ENCODE assay signal across 8 cellular contexts in the genomic region with DNA sequence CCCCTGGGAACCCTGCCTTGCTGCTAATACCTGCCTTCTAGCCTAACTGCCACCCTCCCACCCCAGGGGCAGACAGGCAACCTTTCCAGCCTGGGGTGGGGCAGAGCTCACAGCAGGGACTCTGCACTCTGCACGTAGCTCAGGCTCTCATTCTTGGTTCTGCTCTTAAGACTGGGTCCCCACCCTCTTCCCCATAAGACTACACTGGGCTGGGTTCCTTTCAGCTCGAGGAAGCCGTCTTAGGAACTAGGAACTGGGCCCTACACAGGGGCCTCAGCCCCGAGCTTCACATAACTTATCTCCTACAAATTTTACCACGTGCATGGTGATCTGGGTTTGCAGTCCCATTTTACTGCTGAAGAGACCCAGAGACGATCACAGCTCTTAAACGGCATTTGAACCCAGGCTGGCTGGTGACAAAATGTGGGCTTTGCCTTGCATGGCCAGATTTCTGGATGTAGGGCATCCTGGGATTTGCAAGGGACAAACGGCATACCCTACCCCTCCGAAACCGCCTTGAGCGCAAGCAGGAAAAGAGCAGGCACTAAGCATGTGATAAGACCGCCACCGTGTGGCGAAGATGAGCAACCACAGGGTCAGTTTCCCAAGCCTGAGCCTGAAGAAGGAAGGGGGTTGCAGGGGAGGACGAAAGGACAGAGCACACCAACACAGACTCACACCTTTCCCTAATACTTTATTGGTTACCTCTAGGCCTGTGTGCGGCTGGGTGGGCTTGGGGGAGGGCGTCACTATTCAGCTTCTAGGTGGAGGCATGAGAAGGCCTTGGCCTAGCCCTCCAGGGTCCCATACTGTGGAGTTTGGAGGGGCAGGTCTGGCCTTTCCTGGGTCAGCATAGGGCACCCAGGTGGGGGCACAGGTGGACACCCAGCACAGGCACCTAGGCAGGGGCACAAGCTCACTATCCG. TPM values are rescaled to one million over a fixed set of nuclear protein-coding genes. Genes with fewer than 3 reads are reported as not detected.
A peak's percentile ranks its signal among the peaks of the same experiment; 100 is the strongest.
DNase-seq lines count a peak whose midpoint lies in the region; ATAC-seq and TF ChIP-seq lines count a peak whose summit lies in the region.

No MANE protein-coding gene starts in this region.

- H3K4me3 ChIP-seq in SK-N-SH (ENCODE audit: low read depth in 2 of 2, low read length in 1 of 2): peak overlapping the region in 1 of 2 experiments; percentile 38; a peak in 1 of 4 replicates
- no peak overlapping the region for H3K4me3 ChIP-seq in parathyroid adenoma (ENCODE audit: low read depth, low read length)

- TF ChIP-seq EP300 in SK-N-SH (IDR thresholded peaks at IDR 0.05; ENCODE audit: borderline replicate concordance in 1 of 2, low read depth in 1 of 2, low read length in 1 of 2): no peak

- H3K36me3 ChIP-seq in SK-N-SH (replicated peaks in 1 of 2; ENCODE audit: control insufficient read depth in 1 of 2, insufficient read depth in 2 of 2, low read length in 1 of 2) (peaks cover 8 to 10% of the 10 kb centered on the region in 2 experiments), parathyroid adenoma (ENCODE audit: control insufficient read depth, insufficient read depth, low read length) (no peaks in the 10 kb centered on the region)

- DNase-seq in Daoy (ENCODE audit: low read depth) (peak; percentile 87), NAMALWA (ENCODE audit: low spot score) (peak; percentile 89), SK-N-SH (peak; percentile 77), Right ventricle myocardium inferior (ENCODE audit: missing footprints) (peak; percentile 90)
- DNase-seq in activated naive CD8-positive, alpha-beta T cell treated with anti-CD3 and anti-CD28 coated beads for 36 hours: peak; percentile 71

- H3K27ac ChIP-seq in SK-N-SH (ENCODE audit: low read depth in 2 of 2, low read length in 1 of 2) (peak overlapping the region in 1 of 2 experiments; percentile 36; a peak in 1 of 4 replicates), parathyroid adenoma (no peak overlapping the region)

- H3K27ac Mint-ChIP-seq in activated naive CD8-positive, alpha-beta T cell treated with anti-CD3 and anti-CD28 coated beads for 36 hours: peak overlapping the region; percentile 87

- H3K9ac ChIP-seq in SK-N-SH: no peak overlapping the region
- no peak overlapping the region for H3K9ac ChIP-seq in parathyroid adenoma

- CTCF ChIA-PET in SK-N-SH (lab: Yijun Ruan, JAX): interaction anchor here (0.6 to 17.1 kb wide), 25 partner anchors 9 to 307 kb away, joined by 3 to 447 read pairs (median 6); partner anchors contain the start of genes DNASE2, GET3, HOOK2 and RNASEH2A

- peak; percentile 99 for TF ChIP-seq RAD21 in SK-N-SH (IDR thresholded peaks at IDR 0.05; ENCODE audit: low read length)

- H3K4me1 Mint-ChIP-seq in activated naive CD8-positive, alpha-beta T cell treated with anti-CD3 and anti-CD28 coated beads for 36 hours: peaks cover 30% of the 10 kb centered on the region

- peak overlapping the region; percentile 74 for H3K4me3 Mint-ChIP-seq in activated naive CD8-positive, alpha-beta T cell treated with anti-CD3 and anti-CD28 coated beads for 36 hours

- no peak overlapping the region for H3K4me2 ChIP-seq in SK-N-SH
- peak overlapping the region; percentile 30 for H3K4me2 ChIP-seq in parathyroid adenoma (ENCODE audit: low read length)

- peak; percentile 87 for TF ChIP-seq CTCF in SK-N-SH (IDR thresholded peaks at IDR 0.05)
- TF ChIP-seq CTCF in parathyroid adenoma (IDR thresholded peaks at IDR 0.05): peak; percentile 92

- peak overlapping the region; percentile 9; the same call in 1 of the 2 replicates for H2AFZ ChIP-seq in SK-N-SH (ENCODE audit: low read depth)
- H2AFZ ChIP-seq in parathyroid adenoma: no peak overlapping the region

- H3F3A ChIP-seq in SK-N-SH (replicated peaks; ENCODE audit: insufficient read depth): peaks cover 33% of the 10 kb centered on the region

- intact Hi-C loops in Right ventricle myocardium inferior (cut with DNase I): loop anchor here (1.0 to 2.0 kb wide), 2 partner anchors 19 to 30 kb away; no protein-coding TSS in a partner anchor

- no peaks in the 10 kb centered on the region for H3K9me3 Mint-ChIP-seq in activated naive CD8-positive, alpha-beta T cell treated with anti-CD3 and anti-CD28 coated beads for 36 hours

- POLR2A ChIA-PET in SK-N-SH (lab: Yijun Ruan, JAX): interaction anchor here (0.6 to 2.3 kb wide), 3 partner anchors 19 to 35 kb away, joined by 3 to 22 read pairs (median 6); no protein-coding TSS in a partner anchor

- peaks cover 26% of the 10 kb centered on the region for H3K79me2 ChIP-seq in SK-N-SH (ENCODE audit: insufficient read depth)
- H3K79me2 ChIP-seq in parathyroid adenoma: peaks cover 19% of the 10 kb centered on the region

- ATAC-seq in Right ventricle myocardium inferior (peak; percentile 21), HG03135 (IDR thresholded peaks at IDR 0.05; ENCODE audit: unreplicated experiment) (no peak), GM18517 (IDR thresholded peaks at IDR 0.05; ENCODE audit: unreplicated experiment) (no peak)

- H3K4me1 ChIP-seq in SK-N-SH (ENCODE audit: control insufficient read depth in 1 of 2, insufficient read depth in 2 of 2, low read depth in 1 of 2, low read length in 1 of 2) (peaks cover 9 to 23% of the 10 kb centered on the region in 2 experiments; a peak in 1 of 4 replicates), parathyroid adenoma (peaks cover 24% of the 10 kb centered on the region)

- no peaks in the 10 kb centered on the region for H3K9me2 ChIP-seq in SK-N-SH

- no peaks in the 10 kb centered on the region for H3K27me3 Mint-ChIP-seq in activated naive CD8-positive, alpha-beta T cell treated with anti-CD3 and anti-CD28 coated beads for 36 hours

- 10% methylated on average over 14 of the region's 18 CpGs for WGBS in SK-N-SH (ENCODE audit: low lambda C conversion rate)

- H3K27me3 ChIP-seq in SK-N-SH (ENCODE audit: insufficient read depth): no peaks in the 10 kb centered on the region
- no peaks in the 10 kb centered on the region for H3K27me3 ChIP-seq in parathyroid adenoma (ENCODE audit: control insufficient read depth, insufficient read depth, low read length)

- peaks cover 31% of the 10 kb centered on the region for H3K36me3 Mint-ChIP-seq in activated naive CD8-positive, alpha-beta T cell treated with anti-CD3 and anti-CD28 coated beads for 36 hours

- H4K20me1 ChIP-seq in SK-N-SH (ENCODE audit: insufficient read depth): peaks cover 17% of the 10 kb centered on the region

- H3K9me3 ChIP-seq in SK-N-SH (no peaks in the 10 kb centered on the region), parathyroid adenoma (ENCODE audit: control insufficient read depth, low read length) (no peaks in the 10 kb centered on the region)

TF ChIP-seq in SK-N-SH, 30 proteins besides CTCF, POLR2A, EP300 and RAD21:
- TF ChIP-seq, protein P1, sequence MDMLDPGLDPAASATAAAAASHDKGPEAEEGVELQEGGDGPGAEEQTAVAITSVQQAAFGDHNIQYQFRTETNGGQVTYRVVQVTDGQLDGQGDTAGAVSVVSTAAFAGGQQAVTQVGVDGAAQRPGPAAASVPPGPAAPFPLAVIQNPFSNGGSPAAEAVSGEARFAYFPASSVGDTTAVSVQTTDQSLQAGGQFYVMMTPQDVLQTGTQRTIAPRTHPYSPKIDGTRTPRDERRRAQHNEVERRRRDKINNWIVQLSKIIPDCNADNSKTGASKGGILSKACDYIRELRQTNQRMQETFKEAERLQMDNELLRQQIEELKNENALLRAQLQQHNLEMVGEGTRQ (IDR thresholded peaks at IDR 0.05; ENCODE audit: borderline replicate concordance, low read depth, low read length): no peak
- TF ChIP-seq RCOR1 (IDR thresholded peaks at IDR 0.05; ENCODE audit: low read length) (peak; percentile 52; the same call in 1 of the 2 replicates), POLR2AphosphoS5 (IDR thresholded peaks at IDR 0.05; ENCODE audit: low read depth, low read length) (peak; percentile 44; the same call in 1 of the 2 replicates), SMC3 (IDR thresholded peaks at IDR 0.05; ENCODE audit: low read depth, low read length) (peak; percentile 95), TCF12 (IDR thresholded peaks at IDR 0.05) (no peak)
TF ChIP-seq in SK-N-SH: peak in this region for 3.

RNA-seq across cellular contexts. Expression of gene JUNB, which starts 5.1 kb away (rescaled TPM):
- 61.6 and 66.6 TPM in 2 replicates for total RNA-seq in Daoy (2014; rRNA removed; shearing (Covaris generic))
- polyA plus RNA-seq in SK-N-SH (2012; rRNA removed): 165 and 224 TPM in 2 replicates
- 80.7 and 113 TPM in 2 replicates for polyA plus RNA-seq in SK-N-SH (2012; cell fraction: cytosol; rRNA removed)
- 422 and 954 TPM in 2 replicates for polyA plus RNA-seq in SK-N-SH (2012; cell fraction: nucleus; rRNA removed)
- total RNA-seq in activated naive CD8-positive, alpha-beta T cell treated with anti-CD3 and anti-CD28 coated beads for 36 hours: 100 to 1,000 TPM; 171 to 175 TPM
- 25.0 TPM for total RNA-seq in Right ventricle myocardium inferior

RNA-seq across cellular contexts. Expression of gene PRDX2, which starts 5.2 kb away (rescaled TPM):
- total RNA-seq in Daoy (2014; rRNA removed; shearing (Covaris generic)): 81.7 and 99.3 TPM in 2 replicates
- polyA plus RNA-seq in SK-N-SH (2012; rRNA removed): 215 and 341 TPM in 2 replicates
- polyA plus RNA-seq in SK-N-SH (2012; cell fraction: cytosol; rRNA removed): 167 and 232 TPM in 2 replicates
- polyA plus RNA-seq in SK-N-SH (2012; cell fraction: nucleus; rRNA removed): 138 and 161 TPM in 2 replicates
- total RNA-seq in activated naive CD8-positive, alpha-beta T cell treated with anti-CD3 and anti-CD28 coated beads for 36 hours: 100 to 1,000 TPM; 238 to 241 TPM
- 692 TPM for total RNA-seq in Right ventricle myocardium inferior

RNA-seq across cellular contexts. Expression of gene THSD8, which starts 5.5 kb away (rescaled TPM):
- not detected in 2 replicates for total RNA-seq in Daoy (2014; rRNA removed; shearing (Covaris generic))
- not detected in 2 replicates for polyA plus RNA-seq in SK-N-SH (2012; rRNA removed)
- polyA plus RNA-seq in SK-N-SH (2012; cell fraction: cytosol; rRNA removed): 0.33 TPM in 1 of 2 replicates, not detected in the other
- 2.9 TPM in 1 of 2 replicates, not detected in the other for polyA plus RNA-seq in SK-N-SH (2012; cell fraction: nucleus; rRNA removed)
- total RNA-seq in activated naive CD8-positive, alpha-beta T cell treated with anti-CD3 and anti-CD28 coated beads for 36 hours: 10 to 100 TPM; 25.3 to 30.5 TPM
- total RNA-seq in Right ventricle myocardium inferior: 1.7 TPM

RNA-seq across cellular contexts. Expression of gene RNASEH2A, which starts 10.0 kb away (rescaled TPM):
- 75.8 and 76.9 TPM in 2 replicates for total RNA-seq in Daoy (2014; rRNA removed; shearing (Covaris generic))
- polyA plus RNA-seq in SK-N-SH (2012; rRNA removed): 35.2 and 48.1 TPM in 2 replicates
- 29.8 and 35.8 TPM in 2 replicates for polyA plus RNA-seq in SK-N-SH (2012; cell fraction: cytosol; rRNA removed)
- polyA plus RNA-seq in SK-N-SH (2012; cell fraction: nucleus; rRNA removed): 33.6 and 59.2 TPM in 2 replicates
- 10 to 100 TPM; 46.1 to 55.5 TPM for total RNA-seq in activated naive CD8-positive, alpha-beta T cell treated with anti-CD3 and anti-CD28 coated beads for 36 hours
- 6.3 TPM for total RNA-seq in Right ventricle myocardium inferior

RNA-seq across cellular contexts. Expression of gene HOOK2, which starts 21.1 kb away (rescaled TPM):
- 5.1 and 11.0 TPM in 2 replicates for total RNA-seq in Daoy (2014; rRNA removed; shearing (Covaris generic))
- polyA plus RNA-seq in SK-N-SH (2012; rRNA removed): 23.9 and 33.0 TPM in 2 replicates
- polyA plus RNA-seq in SK-N-SH (2012; cell fraction: cytosol; rRNA removed): 11.7 and 19.1 TPM in 2 replicates
- polyA plus RNA-seq in SK-N-SH (2012; cell fraction: nucleus; rRNA removed): 154 and 162 TPM in 2 replicates
- 10 to 100 TPM; 13.0 to 13.8 TPM for total RNA-seq in activated naive CD8-positive, alpha-beta T cell treated with anti-CD3 and anti-CD28 coated beads for 36 hours
- total RNA-seq in Right ventricle myocardium inferior: 51.6 TPM
